ENCODE assay signal across 25 cellular contexts in the genomic region with DNA sequence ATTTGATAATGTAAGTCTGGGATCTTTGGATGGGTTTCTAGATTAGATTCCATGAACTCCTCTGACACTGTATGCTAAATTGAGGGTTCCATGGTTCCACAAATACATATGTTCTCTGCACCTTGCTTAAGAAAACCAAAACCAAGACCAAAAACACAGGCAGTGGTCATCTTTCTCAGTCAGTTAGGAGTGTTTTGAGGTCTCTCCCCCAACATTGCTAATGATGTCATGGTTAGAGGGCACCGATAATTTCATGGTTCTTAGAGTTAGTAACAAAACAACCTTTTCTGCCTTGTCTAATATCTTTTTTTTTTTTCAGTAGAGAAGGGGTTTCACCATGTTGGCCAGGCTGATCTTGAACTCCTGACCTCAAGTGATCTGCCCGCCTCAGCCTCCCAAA. TPM values are rescaled to one million over a fixed set of nuclear protein-coding genes. Genes with fewer than 3 reads are reported as not detected.
DNase-seq lines count a peak whose midpoint lies in the region; ATAC-seq and TF ChIP-seq lines count a peak whose summit lies in the region.
"Had no signal": no experiment of that assay in that cellular context is flagged by ENCODE, and none has a peak within 500 bp of the region (broad histone marks: within the 10 kb centered on the region; RNA-seq: fewer than 3 reads in every experiment).

No MANE protein-coding gene starts in this region.

- no peak overlapping the region for H3K9ac ChIP-seq in mammary epithelial cell (ENCODE audit: insufficient read depth, low read length)
- H3K9ac ChIP-seq: GM23248 had no signal

- dilution Hi-C loops in mammary epithelial cell (cut with HindIII; ENCODE audit: low sequenced_read_pairs): no loop called here

- H3K27me3 ChIP-seq in mammary epithelial cell (ENCODE audit: insufficient read depth, low read length): no peaks in the 10 kb centered on the region
- H3K27me3 ChIP-seq: MG63, SJSA1, tibial nerve had no signal

- H3K4me2 ChIP-seq in mammary epithelial cell (ENCODE audit: insufficient read depth, low read depth, low read length): no peak overlapping the region

- DNase-seq in MCF 10A (ENCODE audit: unreplicated experiment): no peak
- no peak for DNase-seq in mammary epithelial cell
- DNase-seq in stimulated activated effector memory CD8-positive, alpha-beta T cell treated with anti-CD3 and anti-CD28 coated beads, Interleukin-12 subunit alpha, Interleukin-12 subunit beta, amount 100 ng/mL, for 72 hours (ENCODE audit: low spot score in 2 of 2): peak in 1 of 2 donors; percentile 36
- DNase-seq in DMS79 (lab: John Stamatoyannopoulos, UW): no peak
- no peak for DNase-seq in stimulated activated CD4-positive, alpha-beta T cell treated with anti-CD3 and anti-CD28 coated beads, Interleukin-2, amount 100 ng/mL, for 48 hours
- DNase-seq: 8988T; activated CD4-positive, alpha-beta T cell treated with anti-CD3 and anti-CD28 coated beads, Interleukin-2, amount 50 U/mL, for 1 hour; activated naive CD8-positive, alpha-beta T cell treated with anti-CD3 and anti-CD28 coated beads, Interleukin-2, amount 10 ng/mL, durations not matched to agents 7 days and 5 days; cerebellar nuclear complex; GM23248; hypothalamus; left ventricle myocardium superior; MG63; mucosa of descending colon; NCI-H2107; NCI-H510A treated with DMSO at 0.1 percent for 48 hours; NK-92 treated with Interleukin-12 subunit alpha and Interleukin-12 subunit beta, amount 100 ng/mL, for 24 hours; small intestine; stimulated activated naive CD4-positive, alpha-beta T cell treated with Interleukin-2 at 50 U/mL for 16 hours had no signal

- H3K9me3 ChIP-seq in mammary epithelial cell (replicated peaks; ENCODE audit: insufficient read depth, low read length): no peaks in the 10 kb centered on the region
- H3K9me3 ChIP-seq: MG63, mucosa of descending colon, SJSA1, tibial nerve had no signal

- no peak overlapping the region for H2AFZ ChIP-seq in mammary epithelial cell (ENCODE audit: low read depth, low read length)
- H2AFZ ChIP-seq: GM23248 had no signal

- H3K36me3 Mint-ChIP-seq in MCF 10A (ENCODE audit: insufficient read depth, unreplicated experiment): no peaks in the 10 kb centered on the region
- H3K36me3 Mint-ChIP-seq in stimulated activated effector memory CD8-positive, alpha-beta T cell treated with anti-CD3 and anti-CD28 coated beads, Interleukin-12 subunit alpha, Interleukin-12 subunit beta, amount 100 ng/mL, for 72 hours: no peaks in the 10 kb centered on the region

- peaks cover 3% of the 10 kb centered on the region for H4K20me1 ChIP-seq in mammary epithelial cell (ENCODE audit: insufficient read depth, low read length)

- intact Hi-C loops in MCF 10A (cut with micrococcal nuclease): no loop called here
- intact Hi-C loops in mammary epithelial cell (cut with micrococcal nuclease): no loop called here

- H3K4me1 ChIP-seq in mammary epithelial cell (ENCODE audit: insufficient read depth, low read length): no peaks in the 10 kb centered on the region

- POLR2A ChIA-PET in MCF 10A (lab: Yijun Ruan, JAX): interaction anchor here (0.9 to 1.2 kb wide), 3 partner anchors 9 to 199 kb away, joined by 3 to 4 read pairs (median 3); no protein-coding TSS in a partner anchor

- peak overlapping the region; percentile 19 for H3K27ac Mint-ChIP-seq in MCF 10A (ENCODE audit: low read depth, unreplicated experiment)
- H3K27ac Mint-ChIP-seq in stimulated activated effector memory CD8-positive, alpha-beta T cell treated with anti-CD3 and anti-CD28 coated beads, Interleukin-12 subunit alpha, Interleukin-12 subunit beta, amount 100 ng/mL, for 72 hours: no peak overlapping the region
- H3K27ac Mint-ChIP-seq: activated naive CD8-positive, alpha-beta T cell treated with anti-CD3 and anti-CD28 coated beads, Interleukin-2, amount 10 ng/mL, durations not matched to agents 7 days and 5 days had no signal

- no peaks in the 10 kb centered on the region for H3K27me3 Mint-ChIP-seq in MCF 10A (ENCODE audit: insufficient read depth, unreplicated experiment)
- H3K27me3 Mint-ChIP-seq: activated naive CD8-positive, alpha-beta T cell treated with anti-CD3 and anti-CD28 coated beads, Interleukin-2, amount 10 ng/mL, durations not matched to agents 7 days and 5 days had no signal

- H3K4me1 Mint-ChIP-seq in MCF 10A (ENCODE audit: insufficient read depth, unreplicated experiment): peaks cover 13% of the 10 kb centered on the region
- peaks cover 72% of the 10 kb centered on the region for H3K4me1 Mint-ChIP-seq in stimulated activated effector memory CD8-positive, alpha-beta T cell treated with anti-CD3 and anti-CD28 coated beads, Interleukin-12 subunit alpha, Interleukin-12 subunit beta, amount 100 ng/mL, for 72 hours

- CTCF ChIA-PET in MCF 10A (lab: Yijun Ruan, JAX) (interaction anchor here (0.7 kb wide), 1 partner anchor 1489 kb away, joined by 3 read pairs; no protein-coding TSS in a partner anchor), mammary epithelial cell (lab: Charles Lee; ENCODE audit: low non-redundant PET) (no interaction called here)

- TF ChIP-seq CTCF in MCF 10A (IDR thresholded peaks at IDR 0.05; ENCODE audit: unreplicated experiment): no peak
- TF ChIP-seq CTCF in mammary epithelial cell (conservative IDR thresholded peaks at IDR 0.05 in 1 of 2, IDR thresholded peaks at IDR 0.05 in 1 of 2; ENCODE audit: extremely low read depth in 1 of 2, insufficient read depth in 1 of 2, low read depth in 1 of 2, low read length in 2 of 2): no peak
- no peak for TF ChIP-seq CTCF in VCaP (conservative IDR thresholded peaks at IDR 0.05)

- ATAC-seq in GM19395 (IDR thresholded peaks at IDR 0.05; ENCODE audit: unreplicated experiment) (peak; percentile 42), HG03097 (IDR thresholded peaks at IDR 0.05; ENCODE audit: low FRiP score, unreplicated experiment) (no peak)
- ATAC-seq in stimulated activated effector memory CD8-positive, alpha-beta T cell treated with anti-CD3 and anti-CD28 coated beads, Interleukin-12 subunit alpha, Interleukin-12 subunit beta, amount 100 ng/mL, for 72 hours: peak; percentile 71
- ATAC-seq: left ventricle myocardium superior, mucosa of descending colon had no signal

- H3K4me3 Mint-ChIP-seq in MCF 10A (ENCODE audit: unreplicated experiment): no peak overlapping the region
- H3K4me3 Mint-ChIP-seq in stimulated activated effector memory CD8-positive, alpha-beta T cell treated with anti-CD3 and anti-CD28 coated beads, Interleukin-12 subunit alpha, Interleukin-12 subunit beta, amount 100 ng/mL, for 72 hours: no peak overlapping the region
- H3K4me3 Mint-ChIP-seq: activated naive CD8-positive, alpha-beta T cell treated with anti-CD3 and anti-CD28 coated beads, Interleukin-2, amount 10 ng/mL, durations not matched to agents 7 days and 5 days had no signal

- H3K36me3 ChIP-seq in mammary epithelial cell (ENCODE audit: insufficient read depth, low read length): no peaks in the 10 kb centered on the region
- H3K36me3 ChIP-seq: MG63, SJSA1, tibial nerve had no signal

- BruUV-seq in MCF 10A (replicated peaks; lab: Mats Ljungman, UMichigan): no TSS peak
- no TSS peak for BruUV-seq in mammary epithelial cell (replicated peaks; lab: Mats Ljungman, UMichigan)

- in situ Hi-C loops in mammary epithelial cell (cut with MboI; ENCODE audit: low sequenced_read_pairs in 2 of 2): no loop called here

- no peaks in the 10 kb centered on the region for H3K9me3 Mint-ChIP-seq in MCF 10A (ENCODE audit: unreplicated experiment)
- H3K9me3 Mint-ChIP-seq in stimulated activated effector memory CD8-positive, alpha-beta T cell treated with anti-CD3 and anti-CD28 coated beads, Interleukin-12 subunit alpha, Interleukin-12 subunit beta, amount 100 ng/mL, for 72 hours: no peaks in the 10 kb centered on the region
- H3K9me3 Mint-ChIP-seq: activated naive CD8-positive, alpha-beta T cell treated with anti-CD3 and anti-CD28 coated beads, Interleukin-2, amount 10 ng/mL, durations not matched to agents 7 days and 5 days had no signal

- WGBS in mammary epithelial cell (ENCODE audit: low coverage, missing lambda C conversion rate): 91% methylated on average over 2 of the region's 2 CpGs

- peaks cover 95% of the 10 kb centered on the region for H3K79me2 ChIP-seq in mammary epithelial cell (ENCODE audit: insufficient read depth, low read length)

- H3K4me3 ChIP-seq in mammary epithelial cell (replicated peaks in 1 of 3; ENCODE audit: insufficient read depth in 1 of 3, low read depth in 2 of 3, low read length in 3 of 3): no peak overlapping the region
- H3K4me3 ChIP-seq: GM23248, MG63, mucosa of descending colon, SJSA1, tibial nerve had no signal

- no peak overlapping the region for H3K27ac ChIP-seq in mammary epithelial cell (ENCODE audit: insufficient read depth, low read depth, low read length)
- peak overlapping the region; percentile 90 for H3K27ac ChIP-seq in VCaP
- H3K27ac ChIP-seq: GM23248, HL-60, SJSA1, tibial nerve had no signal

RNA-seq across cellular contexts. Expression of gene ARID1B, which starts 44.5 kb away (rescaled TPM):
- total RNA-seq in MCF 10A (2022) (62.2 and 63.9 TPM in 2 replicates), mammary epithelial cell (10 to 100 TPM; 42.5 to 53.7 TPM)
- polyA plus RNA-seq in mammary epithelial cell: 19.7 TPM
- 93.6 TPM for polyA minus RNA-seq in mammary epithelial cell
